28 cellular contexts compared by ENCODE assay signal in the genomic region with DNA sequence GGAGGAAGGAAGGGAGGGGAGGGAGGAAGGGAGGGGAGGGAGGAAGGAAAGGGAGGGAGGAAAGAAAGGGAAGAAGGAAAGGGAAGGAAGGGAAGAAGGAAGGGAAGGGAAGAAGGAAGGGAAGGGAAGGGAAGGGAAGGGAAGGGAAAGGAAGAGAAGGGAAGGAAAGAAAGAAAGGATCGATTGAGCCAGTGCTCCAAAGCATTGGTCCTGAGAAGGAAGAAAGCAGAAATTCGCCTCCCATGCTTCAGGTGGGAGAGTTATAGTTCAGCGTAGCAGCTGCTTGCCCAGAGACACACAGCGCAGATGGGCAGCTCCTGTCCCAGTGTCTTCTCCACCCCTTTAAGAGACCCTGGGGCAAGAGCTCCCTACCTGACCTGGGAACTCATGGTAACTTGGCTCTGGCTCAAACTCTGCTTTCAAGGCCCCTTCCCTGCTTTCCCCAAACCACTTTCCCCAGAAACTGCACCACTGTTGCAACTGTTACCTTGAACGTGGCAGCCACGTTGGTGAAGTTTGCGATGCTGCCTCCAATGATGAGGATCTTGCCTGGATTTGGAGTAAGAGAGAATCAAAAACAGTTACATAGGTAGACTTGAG.
"Had no signal": no experiment of that assay in that cellular context is flagged by ENCODE, and none has a peak within 500 bp of the region (broad histone marks: within the 10 kb centered on the region; RNA-seq: fewer than 3 reads in every experiment).

No MANE protein-coding gene starts in this region.

- H3K27me3 ChIP-seq: esophagus squamous epithelium, heart right ventricle, left lung, right atrium auricular region, spleen, tibial nerve, upper lobe of left lung had no signal

- H3K9me3 ChIP-seq: esophagus squamous epithelium, heart right ventricle, left lung, prostate gland, right atrium auricular region, spleen, thoracic aorta, tibial nerve, upper lobe of left lung had no signal

- H3K4me3 ChIP-seq: coronary artery, esophagus squamous epithelium, heart right ventricle, left lung, prostate gland, right atrium auricular region, skin epidermis, spleen, thoracic aorta, tibial nerve, upper lobe of left lung had no signal

- FAIRE-seq: islet of Langerhans, urothelium cell line had no signal

- H3K4me1 ChIP-seq: esophagus squamous epithelium, left lung, prostate gland, right atrium auricular region, tibial nerve, upper lobe of left lung had no signal

- DNase-seq: dermis blood vessel endothelial cell; effector memory CD4-positive, alpha-beta T cell; erythroblast; esophagus squamous epithelium; foreskin melanocyte; glutamatergic neuron; heart right ventricle; hippocampal formation; left cardiac atrium; left lung; mesenchymal stem cell; naive thymus-derived CD4-positive, alpha-beta T cell; nucleus accumbens; spleen; stimulated activated CD4-positive, alpha-beta T cell treated with anti-CD3 and anti-CD28 coated beads, Interleukin-4, amount 100 ng/mL, for 4 hours; stimulated activated naive B cell treated with anti-CD40 and anti-IgM and Interleukin-4, amounts not matched to agents 10 μg/mL and 1 μg/mL and 100 μg/mL, for 72 hours; upper lobe of left lung had no signal

- H3K27ac Mint-ChIP-seq: mesothelial cell of epicardium; nephron; stimulated activated naive B cell treated with anti-CD40 and anti-IgM and Interleukin-4, amounts not matched to agents 10 μg/mL and 1 μg/mL and 100 μg/mL, for 72 hours; stimulated activated naive CD8-positive, alpha-beta T cell treated with anti-CD3 and anti-CD28 coated beads, Interleukin-15, Interleukin-2, amounts not matched to agents 100 ng/mL and 50 ng/mL, for 24 hours had no signal

- H3K27me3 Mint-ChIP-seq: naive thymus-derived CD4-positive, alpha-beta T cell; stimulated activated naive B cell treated with anti-CD40 and anti-IgM and Interleukin-4, amounts not matched to agents 10 μg/mL and 1 μg/mL and 100 μg/mL, for 72 hours; stimulated activated naive CD8-positive, alpha-beta T cell treated with anti-CD3 and anti-CD28 coated beads, Interleukin-15, Interleukin-2, amounts not matched to agents 100 ng/mL and 50 ng/mL, for 24 hours had no signal

- H3K9me3 Mint-ChIP-seq: mesothelial cell of epicardium; naive thymus-derived CD4-positive, alpha-beta T cell; nephron; stimulated activated naive B cell treated with anti-CD40 and anti-IgM and Interleukin-4, amounts not matched to agents 10 μg/mL and 1 μg/mL and 100 μg/mL, for 72 hours; stimulated activated naive CD8-positive, alpha-beta T cell treated with anti-CD3 and anti-CD28 coated beads, Interleukin-15, Interleukin-2, amounts not matched to agents 100 ng/mL and 50 ng/mL, for 24 hours had no signal

- H3K27ac ChIP-seq: coronary artery, esophagus squamous epithelium, heart right ventricle, left lung, prostate gland, right atrium auricular region, skin epidermis, thoracic aorta, tibial nerve, upper lobe of left lung had no signal

- H3K4me3 Mint-ChIP-seq: mesothelial cell of epicardium; naive thymus-derived CD4-positive, alpha-beta T cell; nephron; stimulated activated naive B cell treated with anti-CD40 and anti-IgM and Interleukin-4, amounts not matched to agents 10 μg/mL and 1 μg/mL and 100 μg/mL, for 72 hours; stimulated activated naive CD8-positive, alpha-beta T cell treated with anti-CD3 and anti-CD28 coated beads, Interleukin-15, Interleukin-2, amounts not matched to agents 100 ng/mL and 50 ng/mL, for 24 hours had no signal

- ATAC-seq: heart right ventricle; left cardiac atrium; left lung; naive thymus-derived CD4-positive, alpha-beta T cell; stimulated activated naive B cell treated with anti-CD40 and anti-IgM and Interleukin-4, amounts not matched to agents 10 μg/mL and 1 μg/mL and 100 μg/mL, for 72 hours had no signal
